5 cellular contexts compared by ENCODE assay signal in the genomic region with DNA sequence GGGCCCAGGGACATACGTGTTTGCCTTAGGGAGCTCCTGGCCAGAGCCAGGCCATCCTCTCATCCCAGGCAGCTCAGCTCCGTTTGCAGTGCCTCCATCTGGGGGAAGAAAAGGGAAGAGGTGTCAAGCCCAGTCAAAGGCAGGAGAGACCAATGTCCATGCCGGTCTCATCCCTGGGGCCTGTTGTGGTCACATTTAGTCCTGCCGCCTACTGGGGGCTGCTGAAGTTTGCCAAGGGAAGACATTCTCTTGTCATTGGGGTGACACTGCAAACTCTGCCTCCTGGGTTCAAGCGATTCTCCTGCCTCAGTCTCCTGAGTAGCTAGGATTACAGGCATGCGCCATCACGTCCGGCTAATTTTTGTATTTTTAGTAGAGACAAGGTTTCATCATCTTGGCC.
"Had no signal": no experiment of that assay in that cellular context is flagged by ENCODE, and none has a peak within 500 bp of the region (broad histone marks: within the 10 kb centered on the region; RNA-seq: fewer than 3 reads in every experiment).

No MANE protein-coding gene starts in this region.

- DNase-seq: IMR-90 had no signal

- H3K36me3 Mint-ChIP-seq: IgD-negative memory B cell had no signal

- ATAC-seq: HepG2, K562 had no signal

- H3K27ac ChIP-seq: HL-60 had no signal

- H3K4me1 Mint-ChIP-seq: IgD-negative memory B cell had no signal

- H3K27me3 Mint-ChIP-seq: IgD-negative memory B cell had no signal

- H3K27ac Mint-ChIP-seq: IgD-negative memory B cell had no signal

- H3K4me3 ChIP-seq: K562 had no signal
